24 cellular contexts compared by ENCODE assay signal in the genomic region with DNA sequence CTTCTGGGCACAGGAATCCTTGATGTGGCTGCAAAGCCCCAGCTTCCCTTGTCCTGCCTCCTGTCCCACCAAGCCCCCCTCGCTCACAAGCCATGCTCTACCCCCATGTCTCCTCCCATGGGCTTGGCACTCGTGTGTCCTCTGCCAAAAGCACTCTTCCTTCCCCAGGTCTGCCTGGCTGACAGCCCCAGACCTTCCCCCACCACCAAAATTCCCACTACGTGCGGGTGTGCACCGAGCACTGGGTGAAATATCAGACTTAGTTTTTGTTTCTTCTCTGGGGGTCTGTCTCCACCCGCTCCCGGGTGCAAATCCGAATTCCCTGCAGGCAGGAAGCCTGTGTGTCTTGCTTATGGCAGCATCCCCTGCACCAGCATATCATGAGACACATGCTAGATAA. TPM values are rescaled to one million over a fixed set of nuclear protein-coding genes. Genes with fewer than 3 reads are reported as not detected.
"Had no signal": no experiment of that assay in that cellular context is flagged by ENCODE, and none has a peak within 500 bp of the region (broad histone marks: within the 10 kb centered on the region; RNA-seq: fewer than 3 reads in every experiment).

No MANE protein-coding gene starts in this region.

- H3K4me1 ChIP-seq: SJSA1 had no signal

- ATAC-seq: activated CD8-positive, alpha-beta T cell treated with anti-CD3 and anti-CD28 coated beads, Interleukin-2, amount 10 ng/mL, durations not matched to agents 7 days and 5 days; activated naive CD8-positive, alpha-beta T cell treated with anti-CD3 and anti-CD28 coated beads, Interleukin-2, amount 50 U/mL, for 24 hours; Panc1 had no signal

- H3K9ac ChIP-seq: SK-N-SH had no signal

- H3K27ac ChIP-seq: SJSA1 had no signal

- H3K9me3 ChIP-seq: MG63, SJSA1, SK-N-SH had no signal

- DNase-seq: activated CD4-positive, alpha-beta T cell treated with anti-CD3 and anti-CD28 coated beads, Interleukin-2, amount 10 ng/mL, durations not matched to agents 24 days and 14 days; activated CD4-positive, alpha-beta T cell treated with anti-CD3 and anti-CD28 coated beads, Interleukin-2, amount 50 U/mL, for 4 hours; activated CD8-positive, alpha-beta T cell treated with anti-CD3 and anti-CD28 coated beads, Interleukin-2, amount 10 ng/mL, durations not matched to agents 7 days and 5 days; activated effector memory CD4-positive, alpha-beta T cell treated with Interleukin-2 at 50 U/mL for 16 hours; activated naive CD4-positive, alpha-beta T cell treated with anti-CD3 and anti-CD28 coated beads, Interleukin-2, amount 10 ng/mL, durations not matched to agents 7 days and 5 days; activated naive CD8-positive, alpha-beta T cell treated with anti-CD3 and anti-CD28 coated beads, Interleukin-2, amount 50 U/mL, for 24 hours; activated T-cell treated with anti-CD3 and anti-CD28 coated beads, Interleukin-2, amount 50 U/mL, for 48 hours; Kasumi-1; KG1; MG63; NCI-H1048; NCI-H1105 treated with DMSO at 0.1 percent for 48 hours; NCI-H1436 treated with DMSO at 0.1 percent for 48 hours; NCI-H1694 treated with DMSO at 0.1 percent for 48 hours; NCI-H2029; NCI-H345; NCI-H524 treated with DMSO at 0.1 percent for 48 hours; SHP77 treated with DMSO at 0.1 percent for 48 hours; SK-N-SH had no signal

- H3K4me2 ChIP-seq: SK-N-SH had no signal

- H3K4me3 ChIP-seq: MG63, SJSA1 had no signal

- H3K36me3 ChIP-seq: MG63, SJSA1 had no signal

- FAIRE-seq: TTC549 had no signal

RNA-seq across cellular contexts. Expression of a gene that starts 5.9 kb away (rescaled TPM):
- total RNA-seq: activated CD4-positive, alpha-beta T cell treated with anti-CD3 and anti-CD28 coated beads, Interleukin-2, amount 10 ng/mL, durations not matched to agents 24 days and 14 days; activated CD8-positive, alpha-beta T cell treated with anti-CD3 and anti-CD28 coated beads, Interleukin-2, amount 10 ng/mL, durations not matched to agents 7 days and 5 days; NCI-H460; RPMI7951; SJSA1 had no signal
- polyA plus RNA-seq: SK-N-SH had no signal
